15 cellular contexts compared by ENCODE assay signal in the genomic region with DNA sequence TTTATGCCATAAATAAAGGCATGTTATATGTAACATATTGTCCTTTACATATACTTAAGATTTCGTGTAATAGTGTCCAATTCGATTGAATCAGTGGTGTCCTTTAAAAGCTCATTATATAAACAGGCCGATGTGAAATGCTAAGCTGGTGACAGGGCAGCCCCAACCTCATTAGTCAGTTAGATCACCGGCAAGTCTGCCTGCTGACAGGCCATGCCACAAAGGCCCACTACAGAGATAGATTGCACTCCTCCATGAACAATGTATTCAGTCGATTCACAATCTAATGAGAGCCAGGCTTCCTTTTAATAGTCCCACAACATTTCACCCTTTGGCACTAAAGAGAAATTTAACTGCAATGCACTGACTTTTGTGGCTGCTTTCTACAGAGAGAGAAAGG.
DNase-seq lines count a peak whose midpoint lies in the region; ATAC-seq and TF ChIP-seq lines count a peak whose summit lies in the region.
"Had no signal": no experiment of that assay in that cellular context is flagged by ENCODE, and none has a peak within 500 bp of the region (broad histone marks: within the 10 kb centered on the region; RNA-seq: fewer than 3 reads in every experiment).

No MANE protein-coding gene starts in this region.

- 33 to 79% methylated on average over 2 to 5 of the region's 5 CpGs for WGBS in endodermal cell (ENCODE audit: insufficient coverage in 1 of 2, insufficient read length in 1 of 2), 2 experiments

- no peak overlapping the region for H3K9ac ChIP-seq in endodermal cell (ENCODE audit: extremely low read depth, low read length, poor library complexity, severe bottlenecking)
- peak overlapping the region; percentile 30; the same call in 1 of the 2 replicates for H3K9ac ChIP-seq in iPS-20b (ENCODE audit: low read depth, low read length)
- H3K9ac ChIP-seq: BLaER1 treated with 17β-estradiol and CSF1 and Interleukin-3, amounts not matched to agents 10 nM and 100 nM had no signal

- H3K36me3 ChIP-seq in endodermal cell (ENCODE audit: control insufficient read depth, insufficient read depth, low read length) (peaks cover 88% of the 10 kb centered on the region), iPS-20b (ENCODE audit: insufficient read depth, low read depth, low read length) (no peaks in the 10 kb centered on the region)
- H3K36me3 ChIP-seq: BLaER1 treated with 17β-estradiol and CSF1 and Interleukin-3, amounts not matched to agents 10 nM and 100 nM had no signal

- H3K27me3 Mint-ChIP-seq in endodermal cell (ENCODE audit: insufficient read depth) = no peaks in the 10 kb centered on the region

- intact Hi-C loops in Right ventricle myocardium superior (cut with DNase I) (no loop called here), cardiac septum (cut with DNase I) (no loop called here)

- H3K27me3 ChIP-seq in endodermal cell (ENCODE audit: control insufficient read depth, insufficient read depth, low read length, poor library complexity, severe bottlenecking) = no peaks in the 10 kb centered on the region
- H3K27me3 ChIP-seq in iPS-20b (ENCODE audit: insufficient read depth, low read length) = no peaks in the 10 kb centered on the region; the same call in 1 of the 2 replicates
- H3K27me3 ChIP-seq: BLaER1 treated with 17β-estradiol and CSF1 and Interleukin-3, amounts not matched to agents 10 nM and 100 nM had no signal

- H3K27ac ChIP-seq in endodermal cell (ENCODE audit: low read depth, low read length) (peak overlapping the region; percentile 99), iPS-20b (ENCODE audit: low read length) (no peak overlapping the region)
- H3K27ac ChIP-seq: BLaER1 treated with 17β-estradiol and CSF1 and Interleukin-3, amounts not matched to agents 10 nM and 100 nM had no signal

- no peak overlapping the region for H3K4me3 Mint-ChIP-seq in endodermal cell
- H3K4me3 Mint-ChIP-seq: HFFc6 had no signal

- no peaks in the 10 kb centered on the region for H3K9me3 ChIP-seq in endodermal cell (ENCODE audit: control insufficient read depth, low read length)
- no peaks in the 10 kb centered on the region for H3K9me3 ChIP-seq in iPS-20b (ENCODE audit: insufficient read depth, low read depth, low read length)

- H3K9me3 Mint-ChIP-seq in endodermal cell = no peaks in the 10 kb centered on the region

- H3K4me1 ChIP-seq in endodermal cell (ENCODE audit: control insufficient read depth, insufficient read depth, low read length) (peaks cover 8% of the 10 kb centered on the region), iPS-20b (ENCODE audit: insufficient read depth, low read length) (peaks cover 19% of the 10 kb centered on the region)

- H3K4me3 ChIP-seq in endodermal cell (ENCODE audit: low read length) (no peak overlapping the region), iPS-20b (ENCODE audit: low read length) (no peak overlapping the region; the same call in 1 of the 2 replicates)
- H3K4me3 ChIP-seq: BLaER1 treated with 17β-estradiol and CSF1 and Interleukin-3, amounts not matched to agents 10 nM and 100 nM had no signal

- H3K27ac Mint-ChIP-seq in endodermal cell = no peak overlapping the region
- H3K27ac Mint-ChIP-seq: HFFc6 had no signal

- peaks cover 33% of the 10 kb centered on the region for H3K36me3 Mint-ChIP-seq in endodermal cell (ENCODE audit: low read depth)

- no peak for DNase-seq in Right ventricle myocardium superior
- no peak for DNase-seq in cardiac septum (ENCODE audit: low spot score)
- DNase-seq in endodermal cell = no peak
- DNase-seq in effector CD4-positive, alpha-beta T cell = no peak
- no peak for DNase-seq in stimulated activated CD4-positive, alpha-beta T cell treated with anti-CD3 and anti-CD28 coated beads, Interleukin-2, amount 100 ng/mL, for 48 hours
- DNase-seq: HFFc6, NCI-H1105, NCI-H187, NCI-H345, NCI-H526, SHP77 treated with DMSO at 0.1 percent for 48 hours had no signal

- ATAC-seq in Right ventricle myocardium superior (ENCODE audit: poor library complexity) (peak; percentile 96), HG02885 (IDR thresholded peaks at IDR 0.05; ENCODE audit: poor library complexity, unreplicated experiment) (no peak), SK-N-SH treated with all-trans-retinoic acid at 6 μM for 48 hours (no peak)

- peaks cover 11% of the 10 kb centered on the region for H3K4me1 Mint-ChIP-seq in endodermal cell

- TF ChIP-seq CTCF in endodermal cell (conservative IDR thresholded peaks at IDR 0.05) = no peak

TF ChIP-seq in SK-N-SH treated with all-trans-retinoic acid at 6 μM for 48 hours, 23 proteins besides CTCF, POLR2A, EP300 and RAD21 (continues in another document):
- no peak for TF ChIP-seq PPARA (CRISPR knock-in tag; IDR thresholded peaks at IDR 0.05; ENCODE audit: borderline replicate concordance)
- TF ChIP-seq BACH2 (CRISPR knock-in tag; IDR thresholded peaks at IDR 0.05; ENCODE audit: borderline replicate concordance) = no peak
- TF ChIP-seq ISL1 (CRISPR knock-in tag; IDR thresholded peaks at IDR 0.05) = no peak
- TF ChIP-seq, protein P1, sequence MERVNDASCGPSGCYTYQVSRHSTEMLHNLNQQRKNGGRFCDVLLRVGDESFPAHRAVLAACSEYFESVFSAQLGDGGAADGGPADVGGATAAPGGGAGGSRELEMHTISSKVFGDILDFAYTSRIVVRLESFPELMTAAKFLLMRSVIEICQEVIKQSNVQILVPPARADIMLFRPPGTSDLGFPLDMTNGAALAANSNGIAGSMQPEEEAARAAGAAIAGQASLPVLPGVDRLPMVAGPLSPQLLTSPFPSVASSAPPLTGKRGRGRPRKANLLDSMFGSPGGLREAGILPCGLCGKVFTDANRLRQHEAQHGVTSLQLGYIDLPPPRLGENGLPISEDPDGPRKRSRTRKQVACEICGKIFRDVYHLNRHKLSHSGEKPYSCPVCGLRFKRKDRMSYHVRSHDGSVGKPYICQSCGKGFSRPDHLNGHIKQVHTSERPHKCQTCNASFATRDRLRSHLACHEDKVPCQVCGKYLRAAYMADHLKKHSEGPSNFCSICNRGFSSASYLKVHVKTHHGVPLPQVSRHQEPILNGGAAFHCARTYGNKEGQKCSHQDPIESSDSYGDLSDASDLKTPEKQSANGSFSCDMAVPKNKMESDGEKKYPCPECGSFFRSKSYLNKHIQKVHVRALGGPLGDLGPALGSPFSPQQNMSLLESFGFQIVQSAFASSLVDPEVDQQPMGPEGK (CRISPR knock-in tag; IDR thresholded peaks at IDR 0.05; ENCODE audit: borderline replicate concordance) = no peak
- no peak for TF ChIP-seq SNAI2 (CRISPR knock-in tag; IDR thresholded peaks at IDR 0.05)
- no peak for TF ChIP-seq ZFP30 (CRISPR knock-in tag; IDR thresholded peaks at IDR 0.05)
- TF ChIP-seq, protein P2, sequence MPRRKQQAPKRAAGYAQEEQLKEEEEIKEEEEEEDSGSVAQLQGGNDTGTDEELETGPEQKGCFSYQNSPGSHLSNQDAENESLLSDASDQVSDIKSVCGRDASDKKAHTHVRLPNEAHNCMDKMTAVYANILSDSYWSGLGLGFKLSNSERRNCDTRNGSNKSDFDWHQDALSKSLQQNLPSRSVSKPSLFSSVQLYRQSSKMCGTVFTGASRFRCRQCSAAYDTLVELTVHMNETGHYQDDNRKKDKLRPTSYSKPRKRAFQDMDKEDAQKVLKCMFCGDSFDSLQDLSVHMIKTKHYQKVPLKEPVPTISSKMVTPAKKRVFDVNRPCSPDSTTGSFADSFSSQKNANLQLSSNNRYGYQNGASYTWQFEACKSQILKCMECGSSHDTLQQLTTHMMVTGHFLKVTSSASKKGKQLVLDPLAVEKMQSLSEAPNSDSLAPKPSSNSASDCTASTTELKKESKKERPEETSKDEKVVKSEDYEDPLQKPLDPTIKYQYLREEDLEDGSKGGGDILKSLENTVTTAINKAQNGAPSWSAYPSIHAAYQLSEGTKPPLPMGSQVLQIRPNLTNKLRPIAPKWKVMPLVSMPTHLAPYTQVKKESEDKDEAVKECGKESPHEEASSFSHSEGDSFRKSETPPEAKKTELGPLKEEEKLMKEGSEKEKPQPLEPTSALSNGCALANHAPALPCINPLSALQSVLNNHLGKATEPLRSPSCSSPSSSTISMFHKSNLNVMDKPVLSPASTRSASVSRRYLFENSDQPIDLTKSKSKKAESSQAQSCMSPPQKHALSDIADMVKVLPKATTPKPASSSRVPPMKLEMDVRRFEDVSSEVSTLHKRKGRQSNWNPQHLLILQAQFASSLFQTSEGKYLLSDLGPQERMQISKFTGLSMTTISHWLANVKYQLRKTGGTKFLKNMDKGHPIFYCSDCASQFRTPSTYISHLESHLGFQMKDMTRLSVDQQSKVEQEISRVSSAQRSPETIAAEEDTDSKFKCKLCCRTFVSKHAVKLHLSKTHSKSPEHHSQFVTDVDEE (CRISPR knock-in tag; IDR thresholded peaks at IDR 0.05) = no peak
- TF ChIP-seq, protein P3, sequence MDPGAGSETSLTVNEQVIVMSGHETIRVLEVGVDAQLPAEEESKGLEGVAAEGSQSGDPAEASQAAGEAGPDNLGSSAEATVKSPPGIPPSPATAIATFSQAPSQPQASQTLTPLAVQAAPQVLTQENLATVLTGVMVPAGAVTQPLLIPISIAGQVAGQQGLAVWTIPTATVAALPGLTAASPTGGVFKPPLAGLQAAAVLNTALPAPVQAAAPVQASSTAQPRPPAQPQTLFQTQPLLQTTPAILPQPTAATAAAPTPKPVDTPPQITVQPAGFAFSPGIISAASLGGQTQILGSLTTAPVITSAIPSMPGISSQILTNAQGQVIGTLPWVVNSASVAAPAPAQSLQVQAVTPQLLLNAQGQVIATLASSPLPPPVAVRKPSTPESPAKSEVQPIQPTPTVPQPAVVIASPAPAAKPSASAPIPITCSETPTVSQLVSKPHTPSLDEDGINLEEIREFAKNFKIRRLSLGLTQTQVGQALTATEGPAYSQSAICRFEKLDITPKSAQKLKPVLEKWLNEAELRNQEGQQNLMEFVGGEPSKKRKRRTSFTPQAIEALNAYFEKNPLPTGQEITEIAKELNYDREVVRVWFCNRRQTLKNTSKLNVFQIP (CRISPR knock-in tag; IDR thresholded peaks at IDR 0.05; ENCODE audit: borderline replicate concordance, low read depth) = no peak
- TF ChIP-seq, protein P4, sequence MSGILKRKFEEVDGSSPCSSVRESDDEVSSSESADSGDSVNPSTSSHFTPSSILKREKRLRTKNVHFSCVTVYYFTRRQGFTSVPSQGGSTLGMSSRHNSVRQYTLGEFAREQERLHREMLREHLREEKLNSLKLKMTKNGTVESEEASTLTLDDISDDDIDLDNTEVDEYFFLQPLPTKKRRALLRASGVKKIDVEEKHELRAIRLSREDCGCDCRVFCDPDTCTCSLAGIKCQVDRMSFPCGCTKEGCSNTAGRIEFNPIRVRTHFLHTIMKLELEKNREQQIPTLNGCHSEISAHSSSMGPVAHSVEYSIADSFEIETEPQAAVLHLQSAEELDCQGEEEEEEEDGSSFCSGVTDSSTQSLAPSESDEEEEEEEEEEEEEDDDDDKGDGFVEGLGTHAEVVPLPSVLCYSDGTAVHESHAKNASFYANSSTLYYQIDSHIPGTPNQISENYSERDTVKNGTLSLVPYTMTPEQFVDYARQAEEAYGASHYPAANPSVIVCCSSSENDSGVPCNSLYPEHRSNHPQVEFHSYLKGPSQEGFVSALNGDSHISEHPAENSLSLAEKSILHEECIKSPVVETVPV (CRISPR knock-in tag; IDR thresholded peaks at IDR 0.05) = no peak
- TF ChIP-seq ZNF565 (CRISPR knock-in tag; conservative IDR thresholded peaks at IDR 0.05; ENCODE audit: low read depth) = no peak
- TF ChIP-seq TOX (CRISPR knock-in tag; IDR thresholded peaks at IDR 0.05; ENCODE audit: borderline replicate concordance) = no peak
- no peak for TF ChIP-seq OSR1 (CRISPR knock-in tag; IDR thresholded peaks at IDR 0.05)
